Comparison of ENCODE assay signal across 8 cellular contexts in genomic region chr14:61698216-61698980, GRCh38. TPM values are rescaled to one million over a fixed set of nuclear protein-coding genes. Genes with fewer than 3 reads are reported as not detected.
A peak's percentile ranks its signal among the peaks of the same experiment; 100 is the strongest.
DNase-seq lines count a peak whose midpoint lies in the region; ATAC-seq and TF ChIP-seq lines count a peak whose summit lies in the region.

No MANE protein-coding gene starts in this region.

- H3K36me3 Mint-ChIP-seq in stimulated activated naive CD8-positive, alpha-beta T cell treated with anti-CD3 and anti-CD28 coated beads, Interleukin-15, Interleukin-2, amounts not matched to agents 100 ng/mL and 50 ng/mL, for 24 hours (ENCODE audit: low read depth) = peaks cover 63% of the 10 kb centered on the region
- peaks cover 41 to 45% of the 10 kb centered on the region in 2 donors for H3K36me3 Mint-ChIP-seq in activated naive CD4-positive, alpha-beta T cell treated with anti-CD3 and anti-CD28 coated beads, Interleukin-2, amount 50 U/mL, for 72 hours

- H3K27me3 Mint-ChIP-seq in stimulated activated naive CD8-positive, alpha-beta T cell treated with anti-CD3 and anti-CD28 coated beads, Interleukin-15, Interleukin-2, amounts not matched to agents 100 ng/mL and 50 ng/mL, for 24 hours = no peaks in the 10 kb centered on the region

- peaks cover 65% of the 10 kb centered on the region for H3K4me1 Mint-ChIP-seq in stimulated activated naive CD8-positive, alpha-beta T cell treated with anti-CD3 and anti-CD28 coated beads, Interleukin-15, Interleukin-2, amounts not matched to agents 100 ng/mL and 50 ng/mL, for 24 hours (ENCODE audit: low read depth)

- peak overlapping the region; percentile 85 to 98 for H3K9ac ChIP-seq in liver (ENCODE audit: low read depth in 1 of 2, low read length in 2 of 2)

- H3K9me3 ChIP-seq in liver (ENCODE audit: control insufficient read depth in 4 of 4, low read length in 3 of 4) = no peaks in the 10 kb centered on the region

- TF ChIP-seq CTCF in liver (IDR thresholded peaks at IDR 0.05; ENCODE audit: low read depth, low read length, missing input control) = no peak

- peaks cover 3 to 42% (median 22%) of the 10 kb centered on the region in 4 donors for H3K4me1 ChIP-seq in liver (ENCODE audit: control insufficient read depth in 4 of 4, insufficient read depth in 4 of 4, low read length in 3 of 4)

- no peak for TF ChIP-seq RAD21 in liver (IDR thresholded peaks at IDR 0.05)

- H3K27ac ChIP-seq in liver (ENCODE audit: low read depth in 1 of 2, low read length in 2 of 2) = peak overlapping the region; percentile 29 to 35

- no peak for DNase-seq in stimulated activated naive CD8-positive, alpha-beta T cell treated with anti-CD3 and anti-CD28 coated beads, Interleukin-15, Interleukin-2, amounts not matched to agents 100 U/mL and 50 U/mL, for 24 hours
- no peak for DNase-seq in activated naive CD4-positive, alpha-beta T cell treated with anti-CD3 and anti-CD28 coated beads, Interleukin-2, amount 50 U/mL, for 72 hours (ENCODE audit: low spot score in 2 of 2)
- DNase-seq in NCI-H2029 (lab: John Stamatoyannopoulos, UW) = no peak
- DNase-seq in glomerular visceral epithelial cell (ENCODE audit: extremely low spot score) = no peak

- WGBS in liver = 63% methylated on average over 2 of the region's 2 CpGs

- H3K27me3 ChIP-seq in liver (ENCODE audit: control insufficient read depth in 4 of 4, insufficient read depth in 4 of 4, low read length in 3 of 4) = no peaks in the 10 kb centered on the region

- H3K27ac Mint-ChIP-seq in stimulated activated naive CD8-positive, alpha-beta T cell treated with anti-CD3 and anti-CD28 coated beads, Interleukin-15, Interleukin-2, amounts not matched to agents 100 ng/mL and 50 ng/mL, for 24 hours = peak overlapping the region; percentile 74
- peak overlapping the region; percentile 70 to 96 for H3K27ac Mint-ChIP-seq in activated naive CD4-positive, alpha-beta T cell treated with anti-CD3 and anti-CD28 coated beads, Interleukin-2, amount 50 U/mL, for 72 hours

- H3K4me3 Mint-ChIP-seq in stimulated activated naive CD8-positive, alpha-beta T cell treated with anti-CD3 and anti-CD28 coated beads, Interleukin-15, Interleukin-2, amounts not matched to agents 100 ng/mL and 50 ng/mL, for 24 hours = peak overlapping the region; percentile 98

- H3K36me3 ChIP-seq in liver (ENCODE audit: control insufficient read depth in 4 of 4, insufficient read depth in 3 of 4, low read depth in 1 of 4, low read length in 3 of 4) = no peaks in the 10 kb centered on the region

- ATAC-seq in stimulated activated naive CD8-positive, alpha-beta T cell treated with anti-CD3 and anti-CD28 coated beads, Interleukin-15, Interleukin-2, amounts not matched to agents 100 U/mL and 50 U/mL, for 24 hours = no peak
- ATAC-seq in activated naive CD4-positive, alpha-beta T cell treated with anti-CD3 and anti-CD28 coated beads, Interleukin-2, amount 50 U/mL, for 72 hours = no peak
- no peak for ATAC-seq in GM18517 (IDR thresholded peaks at IDR 0.05; ENCODE audit: unreplicated experiment)
- ATAC-seq in GM18520 (IDR thresholded peaks at IDR 0.05; ENCODE audit: unreplicated experiment) = no peak

- peak overlapping the region; percentile 26 to 86 (median 40) for H3K4me3 ChIP-seq in liver (ENCODE audit: low read depth in 1 of 3, low read length in 3 of 3)

- no peaks in the 10 kb centered on the region for H3K9me3 Mint-ChIP-seq in stimulated activated naive CD8-positive, alpha-beta T cell treated with anti-CD3 and anti-CD28 coated beads, Interleukin-15, Interleukin-2, amounts not matched to agents 100 ng/mL and 50 ng/mL, for 24 hours
- no peaks in the 10 kb centered on the region for H3K9me3 Mint-ChIP-seq in activated naive CD4-positive, alpha-beta T cell treated with anti-CD3 and anti-CD28 coated beads, Interleukin-2, amount 50 U/mL, for 72 hours

TF ChIP-seq in liver, 16 proteins besides CTCF, POLR2A, EP300 and RAD21:
- TF ChIP-seq ATF3 (IDR thresholded peaks at IDR 0.05) = no peak
- TF ChIP-seq, protein P1, sequence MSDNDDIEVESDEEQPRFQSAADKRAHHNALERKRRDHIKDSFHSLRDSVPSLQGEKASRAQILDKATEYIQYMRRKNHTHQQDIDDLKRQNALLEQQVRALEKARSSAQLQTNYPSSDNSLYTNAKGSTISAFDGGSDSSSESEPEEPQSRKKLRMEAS (IDR thresholded peaks at IDR 0.05) = no peak
- no peak for TF ChIP-seq RXRA (IDR thresholded peaks at IDR 0.05)
- TF ChIP-seq TAF1 (conservative IDR thresholded peaks at IDR 0.05) = no peak
- TF ChIP-seq EGR1 (IDR thresholded peaks at IDR 0.05; ENCODE audit: low read depth in 2 of 2) = no peak
- no peak for TF ChIP-seq GABPA (IDR thresholded peaks at IDR 0.05 in 1 of 2, conservative IDR thresholded peaks at IDR 0.05 in 1 of 2)
- TF ChIP-seq SP1 (IDR thresholded peaks at IDR 0.05) = no peak
- no peak for TF ChIP-seq YY1 (IDR thresholded peaks at IDR 0.05)
- no peak for TF ChIP-seq JUND (IDR thresholded peaks at IDR 0.05)
- no peak for TF ChIP-seq HNF4A (conservative IDR thresholded peaks at IDR 0.05)
- TF ChIP-seq REST (IDR thresholded peaks at IDR 0.05) = no peak

RNA-seq across cellular contexts. Expression of gene HIF1A, which starts 3.1 kb away (rescaled TPM):
- 100 to 1,000 TPM; 165 to 170 TPM for total RNA-seq in activated naive CD4-positive, alpha-beta T cell treated with anti-CD3 and anti-CD28 coated beads, Interleukin-2, amount 50 U/mL, for 72 hours
- 10 to 100 TPM; 53.6 to 79.2 TPM for total RNA-seq in liver
- polyA plus RNA-seq in liver = 10 to 100 TPM; 15.4 to 16.1 TPM
